ENCODE assay signal across 1 cellular context in the genomic region with DNA sequence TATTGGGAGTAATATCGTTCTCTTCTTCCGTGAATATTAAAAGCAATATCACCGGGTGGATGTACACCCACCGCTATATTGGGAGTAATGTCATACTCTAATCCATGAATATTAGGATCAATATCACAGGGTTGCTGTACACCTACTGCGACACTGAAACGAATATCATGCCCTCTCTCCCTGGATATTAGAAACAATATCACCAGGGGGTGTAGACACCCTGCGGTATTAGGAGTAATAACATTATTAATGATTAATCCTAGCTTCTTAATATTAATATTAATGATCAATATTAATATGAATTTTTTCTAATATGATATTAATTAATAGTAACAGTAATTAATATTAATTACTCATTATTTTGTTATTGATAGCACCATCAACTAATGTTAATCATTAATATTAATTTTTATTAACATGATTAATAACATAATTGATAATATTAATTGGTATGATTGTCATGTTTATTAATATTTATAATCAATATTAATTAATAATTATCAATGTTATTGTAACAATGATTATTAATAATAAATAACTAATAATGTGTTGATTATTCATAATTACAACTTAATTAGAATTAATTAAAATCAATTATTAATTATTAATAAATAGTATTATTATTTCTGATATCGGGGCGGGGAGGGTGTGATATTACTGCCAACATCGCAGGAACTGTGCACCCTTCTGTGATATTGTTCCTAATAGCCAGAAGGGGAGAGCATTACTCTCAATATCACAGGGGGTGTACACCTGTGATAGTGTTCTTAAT.
TF ChIP-seq lines count a peak whose summit lies in the region.

No MANE protein-coding gene starts in this region.

TF ChIP-seq in SK-N-SH treated with all-trans-retinoic acid at 6 μM for 48 hours, 23 proteins besides CTCF, POLR2A, EP300 and RAD21 (continued from another document):
- TF ChIP-seq ARNTL (CRISPR knock-in tag; IDR thresholded peaks at IDR 0.05; ENCODE audit: borderline replicate concordance, low read depth) (no peak), PPARA (CRISPR knock-in tag; IDR thresholded peaks at IDR 0.05; ENCODE audit: borderline replicate concordance) (no peak), ESRRG (CRISPR knock-in tag; IDR thresholded peaks at IDR 0.05) (no peak), TOX (CRISPR knock-in tag; IDR thresholded peaks at IDR 0.05; ENCODE audit: borderline replicate concordance) (no peak), ISL1 (CRISPR knock-in tag; IDR thresholded peaks at IDR 0.05) (no peak)
- TF ChIP-seq, protein P1, sequence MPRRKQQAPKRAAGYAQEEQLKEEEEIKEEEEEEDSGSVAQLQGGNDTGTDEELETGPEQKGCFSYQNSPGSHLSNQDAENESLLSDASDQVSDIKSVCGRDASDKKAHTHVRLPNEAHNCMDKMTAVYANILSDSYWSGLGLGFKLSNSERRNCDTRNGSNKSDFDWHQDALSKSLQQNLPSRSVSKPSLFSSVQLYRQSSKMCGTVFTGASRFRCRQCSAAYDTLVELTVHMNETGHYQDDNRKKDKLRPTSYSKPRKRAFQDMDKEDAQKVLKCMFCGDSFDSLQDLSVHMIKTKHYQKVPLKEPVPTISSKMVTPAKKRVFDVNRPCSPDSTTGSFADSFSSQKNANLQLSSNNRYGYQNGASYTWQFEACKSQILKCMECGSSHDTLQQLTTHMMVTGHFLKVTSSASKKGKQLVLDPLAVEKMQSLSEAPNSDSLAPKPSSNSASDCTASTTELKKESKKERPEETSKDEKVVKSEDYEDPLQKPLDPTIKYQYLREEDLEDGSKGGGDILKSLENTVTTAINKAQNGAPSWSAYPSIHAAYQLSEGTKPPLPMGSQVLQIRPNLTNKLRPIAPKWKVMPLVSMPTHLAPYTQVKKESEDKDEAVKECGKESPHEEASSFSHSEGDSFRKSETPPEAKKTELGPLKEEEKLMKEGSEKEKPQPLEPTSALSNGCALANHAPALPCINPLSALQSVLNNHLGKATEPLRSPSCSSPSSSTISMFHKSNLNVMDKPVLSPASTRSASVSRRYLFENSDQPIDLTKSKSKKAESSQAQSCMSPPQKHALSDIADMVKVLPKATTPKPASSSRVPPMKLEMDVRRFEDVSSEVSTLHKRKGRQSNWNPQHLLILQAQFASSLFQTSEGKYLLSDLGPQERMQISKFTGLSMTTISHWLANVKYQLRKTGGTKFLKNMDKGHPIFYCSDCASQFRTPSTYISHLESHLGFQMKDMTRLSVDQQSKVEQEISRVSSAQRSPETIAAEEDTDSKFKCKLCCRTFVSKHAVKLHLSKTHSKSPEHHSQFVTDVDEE (CRISPR knock-in tag; IDR thresholded peaks at IDR 0.05), result no peak
- TF ChIP-seq, protein P2, sequence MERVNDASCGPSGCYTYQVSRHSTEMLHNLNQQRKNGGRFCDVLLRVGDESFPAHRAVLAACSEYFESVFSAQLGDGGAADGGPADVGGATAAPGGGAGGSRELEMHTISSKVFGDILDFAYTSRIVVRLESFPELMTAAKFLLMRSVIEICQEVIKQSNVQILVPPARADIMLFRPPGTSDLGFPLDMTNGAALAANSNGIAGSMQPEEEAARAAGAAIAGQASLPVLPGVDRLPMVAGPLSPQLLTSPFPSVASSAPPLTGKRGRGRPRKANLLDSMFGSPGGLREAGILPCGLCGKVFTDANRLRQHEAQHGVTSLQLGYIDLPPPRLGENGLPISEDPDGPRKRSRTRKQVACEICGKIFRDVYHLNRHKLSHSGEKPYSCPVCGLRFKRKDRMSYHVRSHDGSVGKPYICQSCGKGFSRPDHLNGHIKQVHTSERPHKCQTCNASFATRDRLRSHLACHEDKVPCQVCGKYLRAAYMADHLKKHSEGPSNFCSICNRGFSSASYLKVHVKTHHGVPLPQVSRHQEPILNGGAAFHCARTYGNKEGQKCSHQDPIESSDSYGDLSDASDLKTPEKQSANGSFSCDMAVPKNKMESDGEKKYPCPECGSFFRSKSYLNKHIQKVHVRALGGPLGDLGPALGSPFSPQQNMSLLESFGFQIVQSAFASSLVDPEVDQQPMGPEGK (CRISPR knock-in tag; IDR thresholded peaks at IDR 0.05; ENCODE audit: borderline replicate concordance), result no peak
